ENCODE assay signal across 8 cellular contexts in genomic region chr18:51278045-51278649, GRCh38.
DNase-seq lines count a peak whose midpoint lies in the region; ATAC-seq and TF ChIP-seq lines count a peak whose summit lies in the region.

No MANE protein-coding gene starts in this region.

- DNase-seq in NCI-H1436 (lab: John Stamatoyannopoulos, UW) (peak; percentile 46), NCI-H1436 treated with DMSO at 0.1 percent for 48 hours (lab: John Stamatoyannopoulos, UW) (no peak), NB4 (ENCODE audit: low read depth) (peak; percentile 66), erythroblast (lab: John Stamatoyannopoulos, UW) (peak; percentile 49 to 64), progenitor cell of endocrine pancreas (ENCODE audit: low spot score, unreplicated experiment) (peak; percentile 11)

- TF ChIP-seq CTCF in NB4 (IDR thresholded peaks at IDR 0.05; ENCODE audit: low read depth, low read length) = peak; percentile 87
- TF ChIP-seq CTCF in WI38 (IDR thresholded peaks at IDR 0.05; ENCODE audit: low read depth, low read length) = 0 out of 2 replicates have a peak, but pooled peaks have one; percentile 9
- peak; percentile 61 for TF ChIP-seq CTCF in progenitor cell of endocrine pancreas (IDR thresholded peaks at IDR 0.05; ENCODE audit: unreplicated experiment)

- ATAC-seq in HG02840 (IDR thresholded peaks at IDR 0.05; ENCODE audit: low FRiP score, unreplicated experiment) = no peak
- no peak for ATAC-seq in HG03378 (IDR thresholded peaks at IDR 0.05; ENCODE audit: unreplicated experiment)

- no peak overlapping the region for H3K4me3 Mint-ChIP-seq in progenitor cell of endocrine pancreas (ENCODE audit: low read depth)

- H3K9me3 Mint-ChIP-seq in progenitor cell of endocrine pancreas (ENCODE audit: low read depth) = no peaks in the 10 kb centered on the region

- H3K4me1 Mint-ChIP-seq in progenitor cell of endocrine pancreas (ENCODE audit: low read depth) = peaks cover 10% of the 10 kb centered on the region

- no peak overlapping the region for H3K4me3 ChIP-seq in NB4 (ENCODE audit: low read depth, low read length)
- no peak overlapping the region for H3K4me3 ChIP-seq in WI38 (ENCODE audit: low read depth, low read length)

- H3K27ac Mint-ChIP-seq in progenitor cell of endocrine pancreas = no peak overlapping the region

- peaks cover 5% of the 10 kb centered on the region for H3K27me3 Mint-ChIP-seq in progenitor cell of endocrine pancreas

- no peaks in the 10 kb centered on the region for H3K36me3 Mint-ChIP-seq in progenitor cell of endocrine pancreas (ENCODE audit: insufficient read depth)

- TF ChIP-seq POLR2A in NB4 (IDR thresholded peaks at IDR 0.05; ENCODE audit: extremely low read depth, insufficient read length) (no peak), erythroblast (IDR thresholded peaks at IDR 0.05; ENCODE audit: low read length) (no peak)

Comparison
In these comparisons a context has a peak if more than half of its experiments do, and no peak if none do; other contexts are left out.
1. CTCF ChIP-seq: peak in every context shown above with its lines; median percentile 87 in NB4; 61 in progenitor cell of endocrine pancreas; 9 in WI38.